In the genomic region with DNA sequence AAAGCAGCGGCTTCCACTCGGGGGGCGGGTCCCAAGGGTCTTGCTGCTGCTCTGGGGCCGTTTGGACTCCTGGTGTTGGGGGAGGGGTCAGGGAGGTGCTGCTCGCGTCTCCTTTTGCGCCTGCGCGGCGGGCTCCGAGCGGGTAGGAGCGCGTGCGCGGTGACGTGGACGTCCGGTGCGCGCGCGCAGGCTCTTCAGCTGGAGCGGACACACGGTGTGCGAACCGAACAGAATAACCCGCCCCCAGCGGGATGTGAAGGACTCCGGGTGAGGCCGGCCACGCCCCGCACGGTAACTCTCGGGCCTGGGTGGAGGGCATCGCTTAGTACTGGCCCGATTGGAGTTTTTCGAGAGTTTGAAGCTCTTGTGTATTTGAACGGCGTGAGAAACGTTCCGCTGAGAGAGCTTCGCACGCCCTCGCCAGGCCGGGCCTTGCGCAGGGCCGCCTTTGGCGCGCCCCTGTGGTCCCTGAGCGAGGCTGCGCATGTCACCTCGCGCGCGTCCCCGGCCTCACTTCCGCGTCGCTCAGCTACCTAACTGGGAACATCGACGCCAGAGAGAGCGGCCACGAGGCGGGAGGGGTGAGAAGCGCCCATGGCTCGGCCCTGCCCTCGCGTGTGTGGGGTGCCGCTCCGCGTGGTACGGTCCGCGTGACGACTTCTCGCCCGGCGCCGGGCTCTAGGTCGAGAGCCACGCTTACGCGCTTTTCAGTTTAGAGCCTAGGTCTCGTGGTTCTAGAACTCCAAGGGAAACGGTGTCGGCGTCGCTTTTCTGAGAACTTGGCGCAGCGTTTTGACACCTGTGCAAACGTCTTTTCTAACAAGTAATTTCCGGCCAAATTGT, we compare ENCODE assay signal across 1 cellular context.
TF ChIP-seq lines count a peak whose summit lies in the region.

A gene (plus strand): TSS at position 171 of the 843 bp plus-strand sequence.

TF ChIP-seq in K562, 482 proteins besides CTCF, POLR2A, EP300 and RAD21 (continued from another document and continues in another):
- TF ChIP-seq POLR2G (IDR thresholded peaks at IDR 0.05; ENCODE audit: low read depth, low read length), result peak; percentile 97
- TF ChIP-seq TCF3 (CRISPR knock-in tag; IDR thresholded peaks at IDR 0.05), result no peak; the same call in 1 of the 2 replicates
- TF ChIP-seq ZNF263 (CRISPR knock-in tag; IDR thresholded peaks at IDR 0.05; ENCODE audit: borderline replicate concordance), result peak; percentile 85; the same call in 1 of the 2 replicates
- TF ChIP-seq ZNF584 (CRISPR knock-in tag; IDR thresholded peaks at IDR 0.05; ENCODE audit: low read depth), result peak; percentile 90
- no peak; the same call in 1 of the 2 replicates for TF ChIP-seq HMG20B (CRISPR knock-in tag; IDR thresholded peaks at IDR 0.05)
- TF ChIP-seq, protein P1, sequence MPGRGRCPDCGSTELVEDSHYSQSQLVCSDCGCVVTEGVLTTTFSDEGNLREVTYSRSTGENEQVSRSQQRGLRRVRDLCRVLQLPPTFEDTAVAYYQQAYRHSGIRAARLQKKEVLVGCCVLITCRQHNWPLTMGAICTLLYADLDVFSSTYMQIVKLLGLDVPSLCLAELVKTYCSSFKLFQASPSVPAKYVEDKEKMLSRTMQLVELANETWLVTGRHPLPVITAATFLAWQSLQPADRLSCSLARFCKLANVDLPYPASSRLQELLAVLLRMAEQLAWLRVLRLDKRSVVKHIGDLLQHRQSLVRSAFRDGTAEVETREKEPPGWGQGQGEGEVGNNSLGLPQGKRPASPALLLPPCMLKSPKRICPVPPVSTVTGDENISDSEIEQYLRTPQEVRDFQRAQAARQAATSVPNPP (IDR thresholded peaks at IDR 0.05; ENCODE audit: borderline replicate concordance, insufficient read depth, insufficient read length), result no peak
- TF ChIP-seq NR3C1 (CRISPR knock-in tag; IDR thresholded peaks at IDR 0.05), result peak; percentile 99
- no peak for TF ChIP-seq MCM7 (IDR thresholded peaks at IDR 0.05)
- no peak for TF ChIP-seq ZNF586 (CRISPR knock-in tag; conservative IDR thresholded peaks at IDR 0.05)
- TF ChIP-seq NFE2 (IDR thresholded peaks at IDR 0.05; ENCODE audit: low read depth), result no peak
- TF ChIP-seq, protein P2, sequence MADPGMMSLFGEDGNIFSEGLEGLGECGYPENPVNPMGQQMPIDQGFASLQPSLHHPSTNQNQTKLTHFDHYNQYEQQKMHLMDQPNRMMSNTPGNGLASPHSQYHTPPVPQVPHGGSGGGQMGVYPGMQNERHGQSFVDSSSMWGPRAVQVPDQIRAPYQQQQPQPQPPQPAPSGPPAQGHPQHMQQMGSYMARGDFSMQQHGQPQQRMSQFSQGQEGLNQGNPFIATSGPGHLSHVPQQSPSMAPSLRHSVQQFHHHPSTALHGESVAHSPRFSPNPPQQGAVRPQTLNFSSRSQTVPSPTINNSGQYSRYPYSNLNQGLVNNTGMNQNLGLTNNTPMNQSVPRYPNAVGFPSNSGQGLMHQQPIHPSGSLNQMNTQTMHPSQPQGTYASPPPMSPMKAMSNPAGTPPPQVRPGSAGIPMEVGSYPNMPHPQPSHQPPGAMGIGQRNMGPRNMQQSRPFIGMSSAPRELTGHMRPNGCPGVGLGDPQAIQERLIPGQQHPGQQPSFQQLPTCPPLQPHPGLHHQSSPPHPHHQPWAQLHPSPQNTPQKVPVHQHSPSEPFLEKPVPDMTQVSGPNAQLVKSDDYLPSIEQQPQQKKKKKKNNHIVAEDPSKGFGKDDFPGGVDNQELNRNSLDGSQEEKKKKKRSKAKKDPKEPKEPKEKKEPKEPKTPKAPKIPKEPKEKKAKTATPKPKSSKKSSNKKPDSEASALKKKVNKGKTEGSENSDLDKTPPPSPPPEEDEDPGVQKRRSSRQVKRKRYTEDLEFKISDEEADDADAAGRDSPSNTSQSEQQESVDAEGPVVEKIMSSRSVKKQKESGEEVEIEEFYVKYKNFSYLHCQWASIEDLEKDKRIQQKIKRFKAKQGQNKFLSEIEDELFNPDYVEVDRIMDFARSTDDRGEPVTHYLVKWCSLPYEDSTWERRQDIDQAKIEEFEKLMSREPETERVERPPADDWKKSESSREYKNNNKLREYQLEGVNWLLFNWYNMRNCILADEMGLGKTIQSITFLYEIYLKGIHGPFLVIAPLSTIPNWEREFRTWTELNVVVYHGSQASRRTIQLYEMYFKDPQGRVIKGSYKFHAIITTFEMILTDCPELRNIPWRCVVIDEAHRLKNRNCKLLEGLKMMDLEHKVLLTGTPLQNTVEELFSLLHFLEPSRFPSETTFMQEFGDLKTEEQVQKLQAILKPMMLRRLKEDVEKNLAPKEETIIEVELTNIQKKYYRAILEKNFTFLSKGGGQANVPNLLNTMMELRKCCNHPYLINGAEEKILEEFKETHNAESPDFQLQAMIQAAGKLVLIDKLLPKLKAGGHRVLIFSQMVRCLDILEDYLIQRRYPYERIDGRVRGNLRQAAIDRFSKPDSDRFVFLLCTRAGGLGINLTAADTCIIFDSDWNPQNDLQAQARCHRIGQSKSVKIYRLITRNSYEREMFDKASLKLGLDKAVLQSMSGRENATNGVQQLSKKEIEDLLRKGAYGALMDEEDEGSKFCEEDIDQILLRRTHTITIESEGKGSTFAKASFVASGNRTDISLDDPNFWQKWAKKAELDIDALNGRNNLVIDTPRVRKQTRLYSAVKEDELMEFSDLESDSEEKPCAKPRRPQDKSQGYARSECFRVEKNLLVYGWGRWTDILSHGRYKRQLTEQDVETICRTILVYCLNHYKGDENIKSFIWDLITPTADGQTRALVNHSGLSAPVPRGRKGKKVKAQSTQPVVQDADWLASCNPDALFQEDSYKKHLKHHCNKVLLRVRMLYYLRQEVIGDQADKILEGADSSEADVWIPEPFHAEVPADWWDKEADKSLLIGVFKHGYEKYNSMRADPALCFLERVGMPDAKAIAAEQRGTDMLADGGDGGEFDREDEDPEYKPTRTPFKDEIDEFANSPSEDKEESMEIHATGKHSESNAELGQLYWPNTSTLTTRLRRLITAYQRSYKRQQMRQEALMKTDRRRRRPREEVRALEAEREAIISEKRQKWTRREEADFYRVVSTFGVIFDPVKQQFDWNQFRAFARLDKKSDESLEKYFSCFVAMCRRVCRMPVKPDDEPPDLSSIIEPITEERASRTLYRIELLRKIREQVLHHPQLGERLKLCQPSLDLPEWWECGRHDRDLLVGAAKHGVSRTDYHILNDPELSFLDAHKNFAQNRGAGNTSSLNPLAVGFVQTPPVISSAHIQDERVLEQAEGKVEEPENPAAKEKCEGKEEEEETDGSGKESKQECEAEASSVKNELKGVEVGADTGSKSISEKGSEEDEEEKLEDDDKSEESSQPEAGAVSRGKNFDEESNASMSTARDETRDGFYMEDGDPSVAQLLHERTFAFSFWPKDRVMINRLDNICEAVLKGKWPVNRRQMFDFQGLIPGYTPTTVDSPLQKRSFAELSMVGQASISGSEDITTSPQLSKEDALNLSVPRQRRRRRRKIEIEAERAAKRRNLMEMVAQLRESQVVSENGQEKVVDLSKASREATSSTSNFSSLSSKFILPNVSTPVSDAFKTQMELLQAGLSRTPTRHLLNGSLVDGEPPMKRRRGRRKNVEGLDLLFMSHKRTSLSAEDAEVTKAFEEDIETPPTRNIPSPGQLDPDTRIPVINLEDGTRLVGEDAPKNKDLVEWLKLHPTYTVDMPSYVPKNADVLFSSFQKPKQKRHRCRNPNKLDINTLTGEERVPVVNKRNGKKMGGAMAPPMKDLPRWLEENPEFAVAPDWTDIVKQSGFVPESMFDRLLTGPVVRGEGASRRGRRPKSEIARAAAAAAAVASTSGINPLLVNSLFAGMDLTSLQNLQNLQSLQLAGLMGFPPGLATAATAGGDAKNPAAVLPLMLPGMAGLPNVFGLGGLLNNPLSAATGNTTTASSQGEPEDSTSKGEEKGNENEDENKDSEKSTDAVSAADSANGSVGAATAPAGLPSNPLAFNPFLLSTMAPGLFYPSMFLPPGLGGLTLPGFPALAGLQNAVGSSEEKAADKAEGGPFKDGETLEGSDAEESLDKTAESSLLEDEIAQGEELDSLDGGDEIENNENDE (IDR thresholded peaks at IDR 0.05; ENCODE audit: low read depth, low read length), result no peak
- TF ChIP-seq FOXA1 (IDR thresholded peaks at IDR 0.05; ENCODE audit: borderline replicate concordance), result no peak
- TF ChIP-seq ILF3 (IDR thresholded peaks at IDR 0.05; ENCODE audit: borderline replicate concordance), result no peak
- TF ChIP-seq IFI16 (CRISPR knock-in tag; IDR thresholded peaks at IDR 0.05), result no peak
- TF ChIP-seq ZKSCAN3 (CRISPR knock-in tag; IDR thresholded peaks at IDR 0.05), result no peak
- no peak; the same call in 1 of the 2 replicates for TF ChIP-seq NBN (IDR thresholded peaks at IDR 0.05; ENCODE audit: low read depth)
- TF ChIP-seq, protein P3, sequence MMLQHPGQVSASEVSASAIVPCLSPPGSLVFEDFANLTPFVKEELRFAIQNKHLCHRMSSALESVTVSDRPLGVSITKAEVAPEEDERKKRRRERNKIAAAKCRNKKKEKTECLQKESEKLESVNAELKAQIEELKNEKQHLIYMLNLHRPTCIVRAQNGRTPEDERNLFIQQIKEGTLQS (IDR thresholded peaks at IDR 0.05), result peak; percentile 26; the same call in 1 of the 2 replicates
- TF ChIP-seq, protein P3 (CRISPR knock-in tag; conservative IDR thresholded peaks at IDR 0.05), result peak; percentile 81
- TF ChIP-seq EP400 (IDR thresholded peaks at IDR 0.05), result peak; percentile 96
- no peak for TF ChIP-seq RBM39 (optimal IDR thresholded peaks at IDR 0.05; ENCODE audit: low read depth, low read length)
- peak; percentile 91 for TF ChIP-seq ZNF589 (CRISPR knock-in tag; IDR thresholded peaks at IDR 0.05; ENCODE audit: low read depth)
- peak; percentile 45 for TF ChIP-seq CHD2 (IDR thresholded peaks at IDR 0.05; ENCODE audit: low read depth, low read length)
- TF ChIP-seq ZNF551 (CRISPR knock-in tag; IDR thresholded peaks at IDR 0.05), result 0 out of 2 replicates have a peak, but pooled peaks have one; percentile 34
- peak; percentile 84 for TF ChIP-seq ELF2 (CRISPR knock-in tag; IDR thresholded peaks at IDR 0.05)
- TF ChIP-seq NR2C1 (IDR thresholded peaks at IDR 0.05), result no peak
- TF ChIP-seq NR2C1 (tag; IDR thresholded peaks at IDR 0.05), result no peak
- TF ChIP-seq ADNP (tag; IDR thresholded peaks at IDR 0.05), result no peak
- TF ChIP-seq HDAC6 (IDR thresholded peaks at IDR 0.05; ENCODE audit: low read depth, low read length), result no peak
- TF ChIP-seq, protein P4, sequence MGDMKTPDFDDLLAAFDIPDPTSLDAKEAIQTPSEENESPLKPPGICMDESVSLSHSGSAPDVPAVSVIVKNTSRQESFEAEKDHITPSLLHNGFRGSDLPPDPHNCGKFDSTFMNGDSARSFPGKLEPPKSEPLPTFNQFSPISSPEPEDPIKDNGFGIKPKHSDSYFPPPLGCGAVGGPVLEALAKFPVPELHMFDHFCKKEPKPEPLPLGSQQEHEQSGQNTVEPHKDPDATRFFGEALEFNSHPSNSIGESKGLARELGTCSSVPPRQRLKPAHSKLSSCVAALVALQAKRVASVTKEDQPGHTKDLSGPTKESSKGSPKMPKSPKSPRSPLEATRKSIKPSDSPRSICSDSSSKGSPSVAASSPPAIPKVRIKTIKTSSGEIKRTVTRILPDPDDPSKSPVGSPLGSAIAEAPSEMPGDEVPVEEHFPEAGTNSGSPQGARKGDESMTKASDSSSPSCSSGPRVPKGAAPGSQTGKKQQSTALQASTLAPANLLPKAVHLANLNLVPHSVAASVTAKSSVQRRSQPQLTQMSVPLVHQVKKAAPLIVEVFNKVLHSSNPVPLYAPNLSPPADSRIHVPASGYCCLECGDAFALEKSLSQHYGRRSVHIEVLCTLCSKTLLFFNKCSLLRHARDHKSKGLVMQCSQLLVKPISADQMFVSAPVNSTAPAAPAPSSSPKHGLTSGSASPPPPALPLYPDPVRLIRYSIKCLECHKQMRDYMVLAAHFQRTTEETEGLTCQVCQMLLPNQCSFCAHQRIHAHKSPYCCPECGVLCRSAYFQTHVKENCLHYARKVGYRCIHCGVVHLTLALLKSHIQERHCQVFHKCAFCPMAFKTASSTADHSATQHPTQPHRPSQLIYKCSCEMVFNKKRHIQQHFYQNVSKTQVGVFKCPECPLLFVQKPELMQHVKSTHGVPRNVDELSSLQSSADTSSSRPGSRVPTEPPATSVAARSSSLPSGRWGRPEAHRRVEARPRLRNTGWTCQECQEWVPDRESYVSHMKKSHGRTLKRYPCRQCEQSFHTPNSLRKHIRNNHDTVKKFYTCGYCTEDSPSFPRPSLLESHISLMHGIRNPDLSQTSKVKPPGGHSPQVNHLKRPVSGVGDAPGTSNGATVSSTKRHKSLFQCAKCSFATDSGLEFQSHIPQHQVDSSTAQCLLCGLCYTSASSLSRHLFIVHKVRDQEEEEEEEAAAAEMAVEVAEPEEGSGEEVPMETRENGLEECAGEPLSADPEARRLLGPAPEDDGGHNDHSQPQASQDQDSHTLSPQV (IDR thresholded peaks at IDR 0.05), result peak; percentile 96
- TF ChIP-seq MYBL2 (IDR thresholded peaks at IDR 0.05; ENCODE audit: low read depth), result no peak
- peak; percentile 79; the same call in 1 of the 2 replicates for TF ChIP-seq MYBL2 (CRISPR knock-in tag; IDR thresholded peaks at IDR 0.05; ENCODE audit: borderline replicate concordance)
- 0 out of 2 replicates have a peak, but pooled peaks have one; percentile 42 for TF ChIP-seq PTBP1 (IDR thresholded peaks at IDR 0.05; ENCODE audit: low read depth, low read length)
- TF ChIP-seq ZNF436 (CRISPR knock-in tag; IDR thresholded peaks at IDR 0.05), result no peak
- TF ChIP-seq, protein P5, sequence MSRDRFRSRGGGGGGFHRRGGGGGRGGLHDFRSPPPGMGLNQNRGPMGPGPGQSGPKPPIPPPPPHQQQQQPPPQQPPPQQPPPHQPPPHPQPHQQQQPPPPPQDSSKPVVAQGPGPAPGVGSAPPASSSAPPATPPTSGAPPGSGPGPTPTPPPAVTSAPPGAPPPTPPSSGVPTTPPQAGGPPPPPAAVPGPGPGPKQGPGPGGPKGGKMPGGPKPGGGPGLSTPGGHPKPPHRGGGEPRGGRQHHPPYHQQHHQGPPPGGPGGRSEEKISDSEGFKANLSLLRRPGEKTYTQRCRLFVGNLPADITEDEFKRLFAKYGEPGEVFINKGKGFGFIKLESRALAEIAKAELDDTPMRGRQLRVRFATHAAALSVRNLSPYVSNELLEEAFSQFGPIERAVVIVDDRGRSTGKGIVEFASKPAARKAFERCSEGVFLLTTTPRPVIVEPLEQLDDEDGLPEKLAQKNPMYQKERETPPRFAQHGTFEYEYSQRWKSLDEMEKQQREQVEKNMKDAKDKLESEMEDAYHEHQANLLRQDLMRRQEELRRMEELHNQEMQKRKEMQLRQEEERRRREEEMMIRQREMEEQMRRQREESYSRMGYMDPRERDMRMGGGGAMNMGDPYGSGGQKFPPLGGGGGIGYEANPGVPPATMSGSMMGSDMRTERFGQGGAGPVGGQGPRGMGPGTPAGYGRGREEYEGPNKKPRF (IDR thresholded peaks at IDR 0.05; ENCODE audit: low read depth, low read length), result no peak
- no peak for TF ChIP-seq ZNF354B (CRISPR knock-in tag; IDR thresholded peaks at IDR 0.05)
